Comparison of ENCODE assay signal across 8 cellular contexts in the genomic region with DNA sequence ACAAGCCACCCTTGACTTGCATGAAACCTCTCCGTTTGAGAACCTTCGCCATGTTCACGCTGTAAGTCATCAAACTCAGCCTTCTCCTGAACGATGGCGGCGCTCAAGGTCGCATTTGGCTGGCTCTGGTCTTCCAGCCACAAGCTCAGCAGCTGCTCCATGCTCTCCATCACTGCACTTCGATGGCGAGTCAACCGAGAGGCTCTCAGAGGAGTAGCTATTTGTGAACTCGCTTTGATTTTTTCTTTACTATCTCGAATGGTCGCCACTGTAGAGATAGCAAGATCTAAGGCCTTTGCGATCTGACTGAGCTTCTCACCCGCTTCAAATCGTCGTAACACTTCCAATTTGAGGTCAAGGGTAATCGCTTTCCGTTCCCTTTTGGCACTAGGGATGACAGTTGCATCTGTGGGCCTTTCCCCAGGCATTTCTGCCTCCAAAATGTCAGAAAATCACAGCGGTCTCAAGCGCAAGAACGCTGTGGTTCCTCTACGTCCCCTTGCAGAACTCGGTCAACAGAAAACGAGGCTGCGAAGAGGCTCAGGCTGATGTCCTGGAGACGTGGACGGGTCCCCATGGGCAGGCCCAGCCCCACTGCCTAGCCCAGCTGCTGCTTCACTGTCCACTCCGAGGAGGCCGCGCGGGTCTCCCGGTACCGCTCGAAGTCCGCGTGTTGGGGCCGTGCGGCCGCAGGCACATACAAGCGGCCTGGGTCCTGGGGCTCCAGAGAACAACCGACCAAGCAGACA. TPM values are rescaled to one million over a fixed set of nuclear protein-coding genes. Genes with fewer than 3 reads are reported as not detected.
DNase-seq lines count a peak whose midpoint lies in the region; ATAC-seq and TF ChIP-seq lines count a peak whose summit lies in the region.

No MANE protein-coding gene starts in this region.

- H3K36me3 Mint-ChIP-seq in CD4-positive, alpha-beta T cell (ENCODE audit: low read depth), result peaks cover 4% of the 10 kb centered on the region
- H3K36me3 Mint-ChIP-seq in activated naive CD8-positive, alpha-beta T cell treated with anti-CD3 and anti-CD28 coated beads, Interleukin-2, amount 50 U/mL, for 24 hours (ENCODE audit: low read depth), result peaks cover 18% of the 10 kb centered on the region
- peaks cover 0 to 3% (median 0%) of the 10 kb centered on the region in 3 donors for H3K36me3 Mint-ChIP-seq in immature natural killer cell

- WGBS in suprapubic skin, result 50% methylated on average over 40 of the region's 42 CpGs

- DNase-seq in CD4-positive, alpha-beta T cell, result peak in 2 of 10 experiments; percentile 5 to 11
- no peak for DNase-seq in activated naive CD8-positive, alpha-beta T cell treated with anti-CD3 and anti-CD28 coated beads, Interleukin-2, amount 50 U/mL, for 24 hours
- DNase-seq in immature natural killer cell, result no peak
- peak in 1 of 2 donors; percentile 84 for DNase-seq in suprapubic skin (ENCODE audit: low spot score in 2 of 2)
- DNase-seq in NCI-H1105 (lab: John Stamatoyannopoulos, UW), result no peak
- no peak for DNase-seq in NCI-H1694 treated with DMSO at 0.1 percent for 48 hours (lab: John Stamatoyannopoulos, UW)

- no peaks in the 10 kb centered on the region for H3K9me3 Mint-ChIP-seq in CD4-positive, alpha-beta T cell
- peaks cover 4% of the 10 kb centered on the region for H3K9me3 Mint-ChIP-seq in activated naive CD8-positive, alpha-beta T cell treated with anti-CD3 and anti-CD28 coated beads, Interleukin-2, amount 50 U/mL, for 24 hours
- peaks cover 0 to 1% (median 0%) of the 10 kb centered on the region in 6 donors for H3K9me3 Mint-ChIP-seq in immature natural killer cell

- intact Hi-C loops in CD4-positive, alpha-beta T cell (cut with DNase I, micrococcal nuclease), result loop anchor here in 1 of 2 experiments (1.0 to 10.0 kb wide), 4 partner anchors 23 to 1267 kb away; a partner anchor contains a TSS

- H3K36me3 ChIP-seq in suprapubic skin, result peaks cover under 1% of the 10 kb centered on the region

- peaks cover 34% of the 10 kb centered on the region for H3K4me1 ChIP-seq in suprapubic skin

- H3K4me3 Mint-ChIP-seq in CD4-positive, alpha-beta T cell, result peak overlapping the region; percentile 84
- H3K4me3 Mint-ChIP-seq in activated naive CD8-positive, alpha-beta T cell treated with anti-CD3 and anti-CD28 coated beads, Interleukin-2, amount 50 U/mL, for 24 hours, result peak overlapping the region; percentile 99
- peak overlapping the region; percentile 96 to 97 (median 97) for H3K4me3 Mint-ChIP-seq in immature natural killer cell

- peak overlapping the region; percentile 63 for H3K27ac ChIP-seq in CD4-positive, alpha-beta T cell (ENCODE audit: low read depth, low read length)
- H3K27ac ChIP-seq in suprapubic skin, result peak overlapping the region; percentile 91

- no peaks in the 10 kb centered on the region for H3K27me3 Mint-ChIP-seq in CD4-positive, alpha-beta T cell
- peaks cover 2% of the 10 kb centered on the region for H3K27me3 Mint-ChIP-seq in activated naive CD8-positive, alpha-beta T cell treated with anti-CD3 and anti-CD28 coated beads, Interleukin-2, amount 50 U/mL, for 24 hours
- H3K27me3 Mint-ChIP-seq in immature natural killer cell (ENCODE audit: low read depth in 3 of 3), result peaks cover 6 to 10% (median 9%) of the 10 kb centered on the region in 3 donors

- no peak for ATAC-seq in CD4-positive, alpha-beta T cell (ENCODE audit: poor library complexity)
- ATAC-seq in HG03025 (IDR thresholded peaks at IDR 0.05; ENCODE audit: low FRiP score, unreplicated experiment) (peak; percentile 6), HG02870 (IDR thresholded peaks at IDR 0.05; ENCODE audit: unreplicated experiment) (no peak)
- ATAC-seq in activated naive CD8-positive, alpha-beta T cell treated with anti-CD3 and anti-CD28 coated beads, Interleukin-2, amount 50 U/mL, for 24 hours, result no peak

- H3K9me3 ChIP-seq in CD4-positive, alpha-beta T cell (ENCODE audit: control insufficient read depth, low read length), result no peaks in the 10 kb centered on the region
- H3K9me3 ChIP-seq in suprapubic skin, result no peaks in the 10 kb centered on the region

- TF ChIP-seq EP300 in suprapubic skin (IDR thresholded peaks at IDR 0.05), result no peak

- no peaks in the 10 kb centered on the region for H3K27me3 ChIP-seq in CD4-positive, alpha-beta T cell (ENCODE audit: control insufficient read depth, insufficient read depth, low read length)
- no peaks in the 10 kb centered on the region for H3K27me3 ChIP-seq in suprapubic skin

- H3K27ac Mint-ChIP-seq in CD4-positive, alpha-beta T cell, result peak overlapping the region; percentile 66
- H3K27ac Mint-ChIP-seq in activated naive CD8-positive, alpha-beta T cell treated with anti-CD3 and anti-CD28 coated beads, Interleukin-2, amount 50 U/mL, for 24 hours, result peak overlapping the region; percentile 95
- peak overlapping the region; percentile 71 to 94 (median 82) for H3K27ac Mint-ChIP-seq in immature natural killer cell

- peak overlapping the region; percentile 98 for H3K4me3 ChIP-seq in suprapubic skin

- peaks cover 35% of the 10 kb centered on the region for H3K4me1 Mint-ChIP-seq in CD4-positive, alpha-beta T cell (ENCODE audit: low read depth)
- H3K4me1 Mint-ChIP-seq in activated naive CD8-positive, alpha-beta T cell treated with anti-CD3 and anti-CD28 coated beads, Interleukin-2, amount 50 U/mL, for 24 hours, result peaks cover 37% of the 10 kb centered on the region
- H3K4me1 Mint-ChIP-seq in immature natural killer cell, result peaks cover 24 to 40% of the 10 kb centered on the region in 2 donors

- no peak for TF ChIP-seq POLR2A in suprapubic skin (IDR thresholded peaks at IDR 0.05)

- POLR2A ChIA-PET in CD4-positive, alpha-beta T cell (lab: Charles Lee), result interaction anchor here (1.0 to 2.8 kb wide), 3 partner anchors 12 to 98 kb away, joined by 3 to 13 read pairs (median 3); a partner anchor contains a TSS

- CTCF ChIA-PET in CD4-positive, alpha-beta T cell (lab: Charles Lee), result no interaction called here

- no peak for TF ChIP-seq CTCF in CD4-positive, alpha-beta T cell (IDR thresholded peaks at IDR 0.05)
- no peak for TF ChIP-seq CTCF in suprapubic skin (IDR thresholded peaks at IDR 0.05)

RNA-seq across cellular contexts. Expression of a gene that starts 23.1 kb away (rescaled TPM):
- total RNA-seq in CD4-positive, alpha-beta T cell, result 10 to 100 TPM; 30.7 to 36.3 TPM
- 10 to 100 TPM; 29.6 to 45.7 (median 31.6) TPM for polyA plus RNA-seq in immature natural killer cell
- 100 to 1,000 TPM in 2 of 4 donors, 10 to 100 TPM in 2; 89.3 to 107 (median 99.7) TPM for total RNA-seq in suprapubic skin

RNA-seq across cellular contexts. Expression of a gene that starts 47.6 kb away (rescaled TPM):
- total RNA-seq in CD4-positive, alpha-beta T cell, result 1 to 10 TPM; 2.6 to 2.8 TPM
- not detected for polyA plus RNA-seq in immature natural killer cell
- 1 to 10 TPM; 1.2 to 7.5 (median 4.5) TPM for total RNA-seq in suprapubic skin

RNA-seq across cellular contexts. Expression of a gene that starts 48.5 kb away (rescaled TPM):
- total RNA-seq in CD4-positive, alpha-beta T cell, result under 1 TPM; 0.78 to 0.88 TPM
- not detected for polyA plus RNA-seq in immature natural killer cell
- total RNA-seq in suprapubic skin, result 1 to 10 TPM; 1.2 to 9.2 (median 4.6) TPM

RNA-seq across cellular contexts. Expression of a gene that starts 53.0 kb away (rescaled TPM):
- 1 to 10 TPM; 6.7 to 6.9 TPM for total RNA-seq in CD4-positive, alpha-beta T cell
- 1 to 10 TPM in 1 of 3 donors, under 1 TPM in 1, not detected in 1; 0.34 to 1.1 TPM for polyA plus RNA-seq in immature natural killer cell
- 10 to 100 TPM in 2 of 4 donors, 1 to 10 TPM in 2; 3.6 to 29.3 (median 8.9) TPM for total RNA-seq in suprapubic skin
